Comparison of ENCODE assay signal across 11 cellular contexts in the genomic region with DNA sequence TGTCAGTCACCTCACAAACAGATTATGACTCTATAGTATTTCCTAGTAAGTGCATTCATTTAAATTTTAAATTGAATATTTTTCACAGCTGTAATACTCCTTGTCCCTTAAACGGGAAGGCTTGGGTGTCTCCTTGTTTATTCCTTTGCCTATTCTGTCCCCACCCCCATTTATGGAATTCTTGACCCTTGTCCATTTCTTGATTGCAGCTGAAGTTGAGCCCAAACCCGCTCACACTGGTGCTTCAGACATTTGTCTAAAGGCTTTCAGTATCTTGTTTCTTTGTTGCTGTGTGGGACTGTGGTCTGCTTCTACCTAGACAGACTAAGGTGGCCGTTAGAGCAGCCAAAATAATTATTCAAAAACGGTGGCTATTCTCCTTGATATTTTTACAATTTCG.
A peak's percentile ranks its signal among the peaks of the same experiment; 100 is the strongest.
DNase-seq lines count a peak whose midpoint lies in the region; TF ChIP-seq lines count a peak whose summit lies in the region.
"Had no signal": no experiment of that assay in that cellular context is flagged by ENCODE, and none has a peak within 500 bp of the region (broad histone marks: within the 10 kb centered on the region; RNA-seq: fewer than 3 reads in every experiment).

No MANE protein-coding gene starts in this region.

- H3K4me3 ChIP-seq in mucosa of rectum (ENCODE audit: low read length in 2 of 2) (peak overlapping the region in 1 of 2 donors; percentile 58), transverse colon (peak overlapping the region in 1 of 4 donors; percentile 0)
- H3K4me3 ChIP-seq: lower lobe of right lung, tibial nerve had no signal

- in situ Hi-C loops in transverse colon (cut with MboI; ENCODE audit: low pct_ligation_motif_present in 1 of 4, low pct_unique_long_range_greater_than_20kb in 1 of 4, low sequenced_read_pairs in 3 of 4), result no loop called here

- peaks cover 12% of the 10 kb centered on the region for H3K36me3 Mint-ChIP-seq in activated naive CD4-positive, alpha-beta T cell treated with anti-CD3 and anti-CD28 coated beads, Interleukin-2, amount 50 U/mL, for 24 hours
- peaks cover 13% of the 10 kb centered on the region for H3K36me3 Mint-ChIP-seq in activated T-helper 2 cell treated with anti-CD3 and anti-CD28 coated beads, Interferon-gamma antibody, Interleukin-2, Interleukin-4, amounts not matched to agents 10 μg/mL and 5 μg/mL and 100 μg/mL, durations not matched to agents 14 hours and 24 hours and 36 hours (ENCODE audit: low read depth)

- no peaks in the 10 kb centered on the region for H3K27me3 Mint-ChIP-seq in activated naive CD4-positive, alpha-beta T cell treated with anti-CD3 and anti-CD28 coated beads, Interleukin-2, amount 50 U/mL, for 24 hours
- H3K27me3 Mint-ChIP-seq in activated T-helper 2 cell treated with anti-CD3 and anti-CD28 coated beads, Interferon-gamma antibody, Interleukin-2, Interleukin-4, amounts not matched to agents 10 μg/mL and 5 μg/mL and 100 μg/mL, durations not matched to agents 14 hours and 24 hours and 36 hours (ENCODE audit: low read depth), result no peaks in the 10 kb centered on the region

- H3K9me3 ChIP-seq in mucosa of rectum (ENCODE audit: control insufficient read depth in 2 of 2, low read length in 2 of 2) (no peaks in the 10 kb centered on the region), transverse colon (no peaks in the 10 kb centered on the region)
- H3K9me3 ChIP-seq: lower lobe of right lung, tibial nerve had no signal

- H3K36me3 ChIP-seq in mucosa of rectum (ENCODE audit: control insufficient read depth in 2 of 2, insufficient read depth in 2 of 2, low read length in 2 of 2) (no peaks in the 10 kb centered on the region), transverse colon (no peaks in the 10 kb centered on the region)
- H3K36me3 ChIP-seq: lower lobe of right lung, tibial nerve had no signal

- peak overlapping the region; percentile 15 to 84 for H3K9ac ChIP-seq in mucosa of rectum (ENCODE audit: low read depth in 1 of 2, low read length in 2 of 2)

- H3K4me1 ChIP-seq in mucosa of rectum (ENCODE audit: control insufficient read depth in 2 of 2, insufficient read depth in 2 of 2, low read length in 2 of 2) (peaks cover 39 to 60% of the 10 kb centered on the region in 2 donors), transverse colon (peaks cover 28 to 71% (median 60%) of the 10 kb centered on the region in 4 donors)

- DNase-seq in activated naive CD4-positive, alpha-beta T cell treated with Interleukin-2 at 50 U/mL for 16 hours, result no peak
- DNase-seq in activated T-helper 2 cell treated with anti-CD3 and anti-CD28 coated beads, Interferon-gamma antibody, Interleukin-2, Interleukin-4, amounts not matched to agents 10 μg/mL and 5 μg/mL and 100 μg/mL, durations not matched to agents 14 hours and 24 hours and 36 hours (ENCODE audit: low spot score), result no peak
- no peak for DNase-seq in transverse colon
- no peak for DNase-seq in NCI-H2107 treated with DMSO at 0.1 percent for 48 hours (lab: John Stamatoyannopoulos, UW; ENCODE audit: unreplicated experiment)
- no peak for DNase-seq in COR-L47 (lab: John Stamatoyannopoulos, UW)
- DNase-seq in cerebellum (ENCODE audit: low spot score), result no peak
- DNase-seq: lower lobe of right lung, OCI-M1 had no signal

- H3K4me3 Mint-ChIP-seq in activated naive CD4-positive, alpha-beta T cell treated with anti-CD3 and anti-CD28 coated beads, Interleukin-2, amount 50 U/mL, for 24 hours, result no peak overlapping the region
- no peak overlapping the region for H3K4me3 Mint-ChIP-seq in activated T-helper 2 cell treated with anti-CD3 and anti-CD28 coated beads, Interferon-gamma antibody, Interleukin-2, Interleukin-4, amounts not matched to agents 10 μg/mL and 5 μg/mL and 100 μg/mL, durations not matched to agents 14 hours and 24 hours and 36 hours (ENCODE audit: low read depth)

- no peak for TF ChIP-seq CTCF in transverse colon (IDR thresholded peaks at IDR 0.05)

- peak overlapping the region; percentile 96 for H3K27ac Mint-ChIP-seq in activated naive CD4-positive, alpha-beta T cell treated with anti-CD3 and anti-CD28 coated beads, Interleukin-2, amount 50 U/mL, for 24 hours
- H3K27ac Mint-ChIP-seq in activated T-helper 2 cell treated with anti-CD3 and anti-CD28 coated beads, Interferon-gamma antibody, Interleukin-2, Interleukin-4, amounts not matched to agents 10 μg/mL and 5 μg/mL and 100 μg/mL, durations not matched to agents 14 hours and 24 hours and 36 hours, result peak overlapping the region; percentile 8

- peaks cover 79% of the 10 kb centered on the region for H3K4me1 Mint-ChIP-seq in activated naive CD4-positive, alpha-beta T cell treated with anti-CD3 and anti-CD28 coated beads, Interleukin-2, amount 50 U/mL, for 24 hours
- peaks cover 48% of the 10 kb centered on the region for H3K4me1 Mint-ChIP-seq in activated T-helper 2 cell treated with anti-CD3 and anti-CD28 coated beads, Interferon-gamma antibody, Interleukin-2, Interleukin-4, amounts not matched to agents 10 μg/mL and 5 μg/mL and 100 μg/mL, durations not matched to agents 14 hours and 24 hours and 36 hours (ENCODE audit: low read depth)

- H3K27ac ChIP-seq in mucosa of rectum (ENCODE audit: low read depth in 2 of 2, low read length in 2 of 2) (peak overlapping the region; percentile 82 to 94), transverse colon (peak overlapping the region; percentile 86 to 94 (median 93))
- H3K27ac ChIP-seq: lower lobe of right lung had no signal

- intact Hi-C loops in activated T-helper 2 cell treated with anti-CD3 and anti-CD28 coated beads, Interferon-gamma antibody, Interleukin-2, Interleukin-4, amounts not matched to agents 10 μg/mL and 5 μg/mL and 100 μg/mL, durations not matched to agents 14 hours and 24 hours and 36 hours (cut with micrococcal nuclease), result no loop called here
- intact Hi-C loops in transverse colon (cut with DNase I; ENCODE audit: low total_unique reads), result loop anchor here (10.0 kb wide), 3 partner anchors 111 to 451 kb away; a partner anchor contains a TSS

- no peak for TF ChIP-seq POLR2A in transverse colon (IDR thresholded peaks at IDR 0.05)

- no peak for TF ChIP-seq EP300 in transverse colon (IDR thresholded peaks at IDR 0.05; ENCODE audit: low read depth)

- H3K9me3 Mint-ChIP-seq in activated naive CD4-positive, alpha-beta T cell treated with anti-CD3 and anti-CD28 coated beads, Interleukin-2, amount 50 U/mL, for 24 hours, result no peaks in the 10 kb centered on the region
- H3K9me3 Mint-ChIP-seq in activated T-helper 2 cell treated with anti-CD3 and anti-CD28 coated beads, Interferon-gamma antibody, Interleukin-2, Interleukin-4, amounts not matched to agents 10 μg/mL and 5 μg/mL and 100 μg/mL, durations not matched to agents 14 hours and 24 hours and 36 hours, result no peaks in the 10 kb centered on the region

- no peaks in the 10 kb centered on the region for H3K27me3 ChIP-seq in mucosa of rectum (ENCODE audit: control insufficient read depth in 2 of 2, insufficient read depth in 2 of 2, low read length in 2 of 2)
- H3K27me3 ChIP-seq in transverse colon, result no peaks in the 10 kb centered on the region
- H3K27me3 ChIP-seq: tibial nerve had no signal

- WGBS in transverse colon (ENCODE audit: low coverage in 1 of 2), 2 donors, result 16 to 44% methylated on average over 4 to 5 of the region's 5 CpGs
